ENCODE assay signal across 20 cellular contexts in the genomic region with DNA sequence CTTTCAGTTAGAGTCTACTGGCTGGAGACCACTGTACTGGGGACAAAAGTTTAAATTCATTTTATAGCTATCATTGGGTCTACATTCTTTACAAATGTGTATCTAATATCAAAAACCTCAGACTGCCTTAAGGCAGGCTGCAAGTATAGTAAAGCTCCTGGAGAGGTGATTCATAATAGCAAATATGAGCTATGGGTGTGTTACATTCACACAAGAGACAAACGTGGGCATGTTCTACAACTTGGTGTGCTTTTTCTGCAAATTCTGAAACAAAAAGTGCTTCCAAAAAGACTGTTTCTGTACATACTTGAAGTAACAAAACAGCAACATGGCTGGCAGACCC.
A peak's percentile ranks its signal among the peaks of the same experiment; 100 is the strongest.
DNase-seq lines count a peak whose midpoint lies in the region; ATAC-seq and TF ChIP-seq lines count a peak whose summit lies in the region.
"Had no signal": no experiment of that assay in that cellular context is flagged by ENCODE, and none has a peak within 500 bp of the region (broad histone marks: within the 10 kb centered on the region; RNA-seq: fewer than 3 reads in every experiment).

No MANE protein-coding gene starts in this region.

- CTCF ChIA-PET in MCF 10A (lab: Yijun Ruan, JAX), result interaction anchor here (0.5 to 7.6 kb wide), 5 partner anchors 23 to 364 kb away, joined by 3 to 69 read pairs (median 8); no protein-coding TSS in a partner anchor

- H3K36me3 ChIP-seq in breast epithelium, result no peaks in the 10 kb centered on the region
- no peaks in the 10 kb centered on the region for H3K36me3 ChIP-seq in tibial nerve
- H3K36me3 ChIP-seq: right lobe of liver, upper lobe of left lung had no signal

- H3K4me1 ChIP-seq in breast epithelium (no peaks in the 10 kb centered on the region), tibial nerve (no peaks in the 10 kb centered on the region)
- H3K4me1 ChIP-seq: right lobe of liver, SJCRH30, upper lobe of left lung had no signal

- DNase-seq in MCF 10A (ENCODE audit: unreplicated experiment) (peak; percentile 53), breast epithelium (ENCODE audit: low spot score in 2 of 2) (no peak), amniotic epithelial cell (ENCODE audit: low read depth) (peak; percentile 31), fibroblast of pulmonary artery (ENCODE audit: low read depth) (peak; percentile 16), tibial nerve (ENCODE audit: low spot score in 2 of 2) (no peak), NCI-H2196 (lab: John Stamatoyannopoulos, UW; ENCODE audit: unreplicated experiment) (no peak)
- DNase-seq in activated CD4-positive, CD25-positive, alpha-beta regulatory T cell treated with anti-CD3 and anti-CD28 coated beads, Interleukin-2, amount 50 U/mL, for 72 hours, result no peak
- DNase-seq: activated CD4-positive, alpha-beta T cell treated with anti-CD3 and anti-CD28 coated beads, Interleukin-2, amount 50 U/mL, for 48 hours; activated T-cell treated with anti-CD3 and anti-CD28 coated beads, Interleukin-2, amount 50 U/mL, for 4 hours; CD4-positive, alpha-beta memory T cell; NCI-H1436 treated with DMSO at 0.1 percent for 48 hours; NCI-H345; right lobe of liver; SJCRH30; stimulated activated naive B cell treated with anti-CD40 and anti-IgM and Interleukin-4, amounts not matched to agents 10 μg/mL and 1 μg/mL and 100 μg/mL, for 72 hours; upper lobe of left lung had no signal

- TF ChIP-seq CTCF in MCF 10A (IDR thresholded peaks at IDR 0.05; ENCODE audit: unreplicated experiment) (no peak), breast epithelium (IDR thresholded peaks at IDR 0.05) (no peak), fibroblast of pulmonary artery (IDR thresholded peaks at IDR 0.05; ENCODE audit: low read length, missing control alignments) (no peak), tibial nerve (IDR thresholded peaks at IDR 0.05) (no peak)

- peak overlapping the region; percentile 38 for H3K4me3 Mint-ChIP-seq in MCF 10A (ENCODE audit: unreplicated experiment)
- H3K4me3 Mint-ChIP-seq: activated naive CD8-positive, alpha-beta T cell; activated T-cell treated with anti-CD3 and anti-CD28 coated beads, Interleukin-2, amount 50 U/mL, for 4 hours; CD4-positive, alpha-beta memory T cell; stimulated activated naive B cell treated with anti-CD40 and anti-IgM and Interleukin-4, amounts not matched to agents 10 μg/mL and 1 μg/mL and 100 μg/mL, for 72 hours had no signal

- 46 to 53% methylated on average over 1 of the region's 1 CpG for WGBS in tibial nerve, 2 donors

- H3K4me3 ChIP-seq in breast epithelium (no peak overlapping the region), fibroblast of pulmonary artery (replicated peaks; ENCODE audit: low read depth, low read length) (no peak overlapping the region), tibial nerve (no peak overlapping the region)
- H3K4me3 ChIP-seq: right lobe of liver, SJCRH30, upper lobe of left lung had no signal

- H3K27me3 ChIP-seq in breast epithelium, result no peaks in the 10 kb centered on the region
- no peaks in the 10 kb centered on the region for H3K27me3 ChIP-seq in tibial nerve
- H3K27me3 ChIP-seq: right lobe of liver, SJCRH30, upper lobe of left lung had no signal

- POLR2A ChIA-PET in MCF 10A (lab: Yijun Ruan, JAX), result interaction anchor here (0.8 to 2.2 kb wide), 4 partner anchors 308 to 371 kb away, joined by 4 to 23 read pairs (median 5); no protein-coding TSS in a partner anchor

- H3K27ac ChIP-seq in breast epithelium (no peak overlapping the region), tibial nerve (no peak overlapping the region)
- H3K27ac ChIP-seq: HL-60, KMS-11, right lobe of liver, SJCRH30, upper lobe of left lung had no signal

- peak overlapping the region; percentile 79 for H3K27ac Mint-ChIP-seq in MCF 10A (ENCODE audit: low read depth, unreplicated experiment)
- H3K27ac Mint-ChIP-seq: activated naive CD8-positive, alpha-beta T cell; CD4-positive, alpha-beta memory T cell; stimulated activated naive B cell treated with anti-CD40 and anti-IgM and Interleukin-4, amounts not matched to agents 10 μg/mL and 1 μg/mL and 100 μg/mL, for 72 hours had no signal

- no peaks in the 10 kb centered on the region for H3K9me3 Mint-ChIP-seq in MCF 10A (ENCODE audit: unreplicated experiment)
- H3K9me3 Mint-ChIP-seq: activated T-cell treated with anti-CD3 and anti-CD28 coated beads, Interleukin-2, amount 50 U/mL, for 4 hours; stimulated activated naive B cell treated with anti-CD40 and anti-IgM and Interleukin-4, amounts not matched to agents 10 μg/mL and 1 μg/mL and 100 μg/mL, for 72 hours had no signal

- no peaks in the 10 kb centered on the region for H3K9me3 ChIP-seq in breast epithelium
- H3K9me3 ChIP-seq in tibial nerve, result no peaks in the 10 kb centered on the region
- H3K9me3 ChIP-seq: right lobe of liver, SJCRH30, upper lobe of left lung had no signal

- ATAC-seq in GM19351 (IDR thresholded peaks at IDR 0.05; ENCODE audit: unreplicated experiment), result no peak
- ATAC-seq: activated T-cell treated with anti-CD3 and anti-CD28 coated beads, Interleukin-2, amount 50 U/mL, for 4 hours; right lobe of liver; stimulated activated naive B cell treated with anti-CD40 and anti-IgM and Interleukin-4, amounts not matched to agents 10 μg/mL and 1 μg/mL and 100 μg/mL, for 72 hours had no signal

- no peaks in the 10 kb centered on the region for H3K27me3 Mint-ChIP-seq in MCF 10A (ENCODE audit: insufficient read depth, unreplicated experiment)
- H3K27me3 Mint-ChIP-seq: activated naive CD8-positive, alpha-beta T cell; CD4-positive, alpha-beta memory T cell; stimulated activated naive B cell treated with anti-CD40 and anti-IgM and Interleukin-4, amounts not matched to agents 10 μg/mL and 1 μg/mL and 100 μg/mL, for 72 hours had no signal

- no peaks in the 10 kb centered on the region for H3K36me3 Mint-ChIP-seq in MCF 10A (ENCODE audit: insufficient read depth, unreplicated experiment)
- H3K36me3 Mint-ChIP-seq: activated naive CD8-positive, alpha-beta T cell; CD4-positive, alpha-beta memory T cell; stimulated activated naive B cell treated with anti-CD40 and anti-IgM and Interleukin-4, amounts not matched to agents 10 μg/mL and 1 μg/mL and 100 μg/mL, for 72 hours had no signal

- H3K4me1 Mint-ChIP-seq in MCF 10A (ENCODE audit: insufficient read depth, unreplicated experiment), result peaks cover 11% of the 10 kb centered on the region
- H3K4me1 Mint-ChIP-seq: CD4-positive, alpha-beta memory T cell; stimulated activated naive B cell treated with anti-CD40 and anti-IgM and Interleukin-4, amounts not matched to agents 10 μg/mL and 1 μg/mL and 100 μg/mL, for 72 hours had no signal

- TF ChIP-seq POLR2A in breast epithelium (IDR thresholded peaks at IDR 0.05) (no peak), tibial nerve (IDR thresholded peaks at IDR 0.05) (no peak)

- BruUV-seq in MCF 10A (replicated peaks; lab: Mats Ljungman, UMichigan), result no TSS peak

- intact Hi-C loops in MCF 10A (cut with micrococcal nuclease), result no loop called here
- intact Hi-C loops in breast epithelium (cut with DNase I; ENCODE audit: low total_unique reads), result no loop called here

- TF ChIP-seq EP300 in tibial nerve (IDR thresholded peaks at IDR 0.05), result no peak

Comparison
In these comparisons a context has a peak if more than half of its experiments do, and no peak if none do; other contexts are left out.
1. DNase-seq: peak in MCF 10A (single experiment), amniotic epithelial cell (single experiment) and fibroblast of pulmonary artery (single experiment); none in breast epithelium (0 of 2), activated CD4-positive, CD25-positive, alpha-beta regulatory T cell treated with anti-CD3 and anti-CD28 coated beads, Interleukin-2, amount 50 U/mL, for 72 hours (single experiment), tibial nerve (0 of 2) and NCI-H2196 (single experiment).